Comparison of ENCODE assay signal across 21 cellular contexts in the genomic region with DNA sequence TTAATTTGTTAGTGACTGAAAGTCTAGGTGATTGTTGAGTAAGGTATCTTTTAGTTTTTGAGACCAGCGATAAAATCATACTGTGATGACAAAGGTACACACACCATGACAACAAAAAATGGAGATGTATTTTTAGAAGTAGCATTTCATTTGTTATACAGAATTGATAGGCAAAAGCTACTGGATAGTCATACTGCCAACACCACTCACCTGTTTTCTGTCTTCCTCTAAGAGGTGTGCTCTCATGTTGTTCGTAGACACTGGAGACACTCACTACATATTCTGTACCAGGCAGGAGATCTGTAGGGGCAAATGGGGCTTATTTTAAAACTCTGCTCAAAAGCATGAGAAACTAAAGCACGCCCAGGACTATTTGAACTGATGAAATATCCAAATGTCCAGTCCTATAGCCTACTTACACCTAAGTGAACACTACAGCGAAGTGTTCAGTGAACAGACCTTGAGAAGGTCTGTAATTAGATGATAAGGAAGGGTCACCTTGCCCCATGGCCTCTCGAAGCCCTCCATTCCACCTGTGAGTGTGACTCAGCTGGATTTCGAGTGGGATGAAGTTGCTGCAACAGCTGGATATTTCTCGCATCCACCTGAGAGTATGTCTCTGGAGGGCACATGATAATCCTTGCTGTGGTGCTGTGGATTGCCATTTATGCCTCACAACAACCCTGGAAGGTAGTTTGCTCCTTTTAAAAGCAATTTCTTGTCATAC. TPM values are rescaled to one million over a fixed set of nuclear protein-coding genes. Genes with fewer than 3 reads are reported as not detected.
A peak's percentile ranks its signal among the peaks of the same experiment; 100 is the strongest.
DNase-seq lines count a peak whose midpoint lies in the region; ATAC-seq, FAIRE-seq and TF ChIP-seq lines count a peak whose summit lies in the region.
"Had no signal": no experiment of that assay in that cellular context is flagged by ENCODE, and none has a peak within 500 bp of the region (broad histone marks: within the 10 kb centered on the region; RNA-seq: fewer than 3 reads in every experiment).

No MANE protein-coding gene starts in this region.

- H3K4me3 ChIP-seq in HepG2 (replicated peaks in 1 of 3; ENCODE audit: insufficient read depth in 1 of 3, low read depth in 2 of 3, low read length in 3 of 3) (no peak overlapping the region), right lobe of liver (no peak overlapping the region), K562 (no peak overlapping the region), iPS-20b (ENCODE audit: low read length) (no peak overlapping the region), thyroid gland (replicated peaks in 1 of 3) (no peak overlapping the region), psoas muscle (no peak overlapping the region)
- H3K4me3 ChIP-seq: BLaER1, GM12878, PC-9 had no signal

- BruUV-seq in HepG2 (replicated peaks; lab: Mats Ljungman, UMichigan) (no TSS peak), K562 (replicated peaks; lab: Mats Ljungman, UMichigan) (no TSS peak)

- TF ChIP-seq POLR2A in HepG2 (IDR thresholded peaks at IDR 0.05; ENCODE audit: insufficient read depth in 1 of 2, low read depth in 2 of 2, low read length in 2 of 2) (peak; percentile 48 to 51; a peak in 3 of 4 replicates), right lobe of liver (IDR thresholded peaks at IDR 0.05) (no peak), K562 (conservative IDR thresholded peaks at IDR 0.05) (no peak), thyroid gland (IDR thresholded peaks at IDR 0.05) (no peak)

- H3K27me3 ChIP-seq in HepG2 (ENCODE audit: control insufficient read depth in 1 of 2, insufficient read depth in 2 of 2, low read length in 2 of 2) (no peaks in the 10 kb centered on the region), right lobe of liver (no peaks in the 10 kb centered on the region), K562 (ENCODE audit: control insufficient read depth in 2 of 2, insufficient read depth in 2 of 2, low read length in 2 of 2) (no peaks in the 10 kb centered on the region), iPS-20b (ENCODE audit: insufficient read depth, low read length) (no peaks in the 10 kb centered on the region), thyroid gland (no peaks in the 10 kb centered on the region), psoas muscle (ENCODE audit: insufficient read depth in 3 of 3, low read length in 2 of 3) (no peaks in the 10 kb centered on the region)
- H3K27me3 ChIP-seq: BLaER1 had no signal

- H3K27ac ChIP-seq in HepG2 (ENCODE audit: extremely low read length, insufficient read depth, low read length) (peak overlapping the region; percentile 27), right lobe of liver (no peak overlapping the region), K562 (ENCODE audit: extremely low read depth, low read depth, low read length) (no peak overlapping the region), iPS-20b (ENCODE audit: low read length) (peak overlapping the region; percentile 0), thyroid gland (no peak overlapping the region), psoas muscle (no peak overlapping the region)
- H3K27ac ChIP-seq: BLaER1, KMS-11, PC-9, RWPE1 had no signal

- H3K9me3 ChIP-seq in HepG2 (ENCODE audit: low read length) (no peaks in the 10 kb centered on the region), right lobe of liver (no peaks in the 10 kb centered on the region), K562 (replicated peaks; ENCODE audit: control insufficient read depth, insufficient read depth, low read depth, low read length) (no peaks in the 10 kb centered on the region), iPS-20b (ENCODE audit: insufficient read depth, low read depth, low read length) (no peaks in the 10 kb centered on the region), thyroid gland (no peaks in the 10 kb centered on the region), psoas muscle (no peaks in the 10 kb centered on the region)
- H3K9me3 ChIP-seq: BLaER1 had no signal

- CTCF ChIA-PET in HepG2 (lab: Yijun Ruan, JAX; ENCODE audit: low intra/inter-chr PET ratio, low total read pairs), result no interaction called here
- CTCF ChIA-PET in K562 (lab: Yijun Ruan, JAX; ENCODE audit: low intra/inter-chr PET ratio), result no interaction called here

- H3K79me2 ChIP-seq in HepG2 (ENCODE audit: insufficient read depth, low read length) (no peaks in the 10 kb centered on the region), K562 (ENCODE audit: control insufficient read depth, insufficient read depth, low read length) (no peaks in the 10 kb centered on the region)

- H3K9me1 ChIP-seq in K562 (ENCODE audit: control insufficient read depth, insufficient read depth, low read length), result no peaks in the 10 kb centered on the region

- peaks cover 51 to 88% of the 10 kb centered on the region in 2 experiments for H3K36me3 ChIP-seq in HepG2 (replicated peaks in 1 of 2; ENCODE audit: control insufficient read depth in 1 of 2, insufficient read depth in 2 of 2, low read length in 2 of 2)
- H3K36me3 ChIP-seq in right lobe of liver, result peaks cover 12 to 100% (median 54%) of the 10 kb centered on the region in 4 donors
- H3K36me3 ChIP-seq in K562 (ENCODE audit: control insufficient read depth, insufficient read depth, low read length), result no peaks in the 10 kb centered on the region
- H3K36me3 ChIP-seq in iPS-20b (ENCODE audit: insufficient read depth, low read depth, low read length), result peaks cover 69% of the 10 kb centered on the region
- H3K36me3 ChIP-seq in thyroid gland, result no peaks in the 10 kb centered on the region
- H3K36me3 ChIP-seq in psoas muscle (ENCODE audit: insufficient read depth in 1 of 2, low read depth in 1 of 2), result peaks cover 0 to 44% of the 10 kb centered on the region in 2 donors
- H3K36me3 ChIP-seq: BLaER1 had no signal

- no peaks in the 10 kb centered on the region for H3K4me1 ChIP-seq in HepG2 (ENCODE audit: insufficient read depth, low read length)
- no peaks in the 10 kb centered on the region for H3K4me1 ChIP-seq in right lobe of liver
- H3K4me1 ChIP-seq in K562 (replicated peaks in 1 of 2; ENCODE audit: control insufficient read depth in 2 of 2, insufficient read depth in 2 of 2, low read length in 2 of 2), result peaks cover 0 to 5% of the 10 kb centered on the region in 2 experiments; a peak in 2 of 5 replicates
- H3K4me1 ChIP-seq in iPS-20b (ENCODE audit: insufficient read depth, low read length), result peaks cover 13% of the 10 kb centered on the region; the same call in 1 of the 2 replicates
- H3K4me1 ChIP-seq in thyroid gland, result no peaks in the 10 kb centered on the region
- H3K4me1 ChIP-seq in psoas muscle, result no peaks in the 10 kb centered on the region
- H3K4me1 ChIP-seq: BLaER1 had no signal

- H2AFZ ChIP-seq in HepG2 (ENCODE audit: low read length) (no peak overlapping the region), K562 (ENCODE audit: low read depth, low read length) (no peak overlapping the region)
- H2AFZ ChIP-seq: PC-9 had no signal

- TF ChIP-seq CTCF in HepG2 (CRISPR knock-in tag; IDR thresholded peaks at IDR 0.05) (no peak), right lobe of liver (IDR thresholded peaks at IDR 0.05) (no peak), K562 (IDR thresholded peaks at IDR 0.05 in 2 of 3, conservative IDR thresholded peaks at IDR 0.05 in 1 of 3; ENCODE audit: insufficient read depth in 2 of 3, low read depth in 1 of 3, low read length in 3 of 3) (no peak), thyroid gland (IDR thresholded peaks at IDR 0.05) (no peak), psoas muscle (IDR thresholded peaks at IDR 0.05) (no peak)

- POLR2A ChIA-PET in HepG2 (lab: Yijun Ruan, JAX), result interaction anchor here (1.0 kb wide), 1 partner anchor 12 kb away, joined by 3 read pairs; no protein-coding TSS in a partner anchor
- POLR2A ChIA-PET in K562 (lab: Yijun Ruan, JAX), result interaction anchor here (0.6 kb wide), 1 partner anchor 51 kb away, joined by 3 read pairs; no protein-coding TSS in a partner anchor

- peaks cover 24% of the 10 kb centered on the region for H4K20me1 ChIP-seq in HepG2 (ENCODE audit: insufficient read depth, low read length)
- H4K20me1 ChIP-seq in K562 (replicated peaks; ENCODE audit: control insufficient read depth, insufficient read depth, low read length), result no peaks in the 10 kb centered on the region
- H4K20me1 ChIP-seq: BLaER1 had no signal

- intact Hi-C loops in HepG2 (cut with micrococcal nuclease; ENCODE audit: unreplicated experiment), result no loop called here
- intact Hi-C loops in right lobe of liver (cut with DNase I), result no loop called here
- intact Hi-C loops in K562 (cut with micrococcal nuclease), result no loop called here
- intact Hi-C loops in thyroid gland (cut with DNase I), result no loop called here
- intact Hi-C loops in psoas muscle (cut with DNase I), result no loop called here

- DNase-seq in HepG2 (ENCODE audit: low spot score) (no peak), right lobe of liver (no peak), K562 (ENCODE audit: extremely low read depth in 1 of 4, low spot score in 3 of 4) (peak in 2 of 4 experiments; percentile 13 to 63), thyroid gland (no peak), psoas muscle (no peak), NCI-H748 (lab: John Stamatoyannopoulos, UW; ENCODE audit: unreplicated experiment) (no peak)
- DNase-seq: CD4-positive, alpha-beta memory T cell; DMS153; EL; NCI-H1417 treated with DMSO at 0.1 percent for 48 hours; NCI-H1930; NCI-H345; NCI-H524 treated with DMSO at 0.1 percent for 48 hours; PC-9 had no signal

- in situ Hi-C loops in HepG2 (cut with HindIII; ENCODE audit: extremely low pct_ligation_motif_present, low pct_unique_long_range_greater_than_20kb) (no loop called here), K562 (cut with MboI) (no loop called here)

- TF ChIP-seq RAD21 in HepG2 (CRISPR knock-in tag; IDR thresholded peaks at IDR 0.05) (no peak; the same call in 1 of the 2 replicates), K562 (CRISPR knock-in tag; conservative IDR thresholded peaks at IDR 0.05 in 1 of 2, IDR thresholded peaks at IDR 0.05 in 1 of 2) (no peak)

- over 99% methylated on average over 7 of the region's 7 CpGs for WGBS in HepG2 (ENCODE audit: low lambda C conversion rate)
- WGBS in right lobe of liver (ENCODE audit: insufficient coverage, low coverage, low lambda C conversion rate, missing lambda C conversion rate), result 94% methylated on average over 4 of the region's 7 CpGs
- WGBS in K562 (ENCODE audit: insufficient coverage, low coverage, missing lambda C conversion rate), result 42% methylated on average over 7 of the region's 7 CpGs
- whole genome bisulfite sequencing in thyroid gland, 2 donors, result 87 to 89% methylated on average over 7 of the region's 7 CpGs
- WGBS in psoas muscle, 3 donors, result 89 to 95% (median 94%) methylated on average over 7 of the region's 7 CpGs

- H3K9ac ChIP-seq in HepG2 (ENCODE audit: insufficient read depth, low read depth, low read length), result no peak overlapping the region
- H3K9ac ChIP-seq in K562 (ENCODE audit: insufficient read depth in 1 of 2, low read depth in 2 of 2, low read length in 2 of 2), result no peak overlapping the region
- no peak overlapping the region for H3K9ac ChIP-seq in iPS-20b (ENCODE audit: low read depth, low read length)
- H3K9ac ChIP-seq: BLaER1, KMS-11 had no signal

- FAIRE-seq in HepG2 (lab: Jason Lieb, UNC) (no peak), K562 (lab: Jason Lieb, UNC) (peak; percentile 63)
- FAIRE-seq: GM12878, H54 had no signal

- TF ChIP-seq EP300 in HepG2 (IDR thresholded peaks at IDR 0.05; ENCODE audit: low read depth in 2 of 2, low read length in 2 of 2) (no peak), HepG2 (CRISPR knock-in tag; IDR thresholded peaks at IDR 0.05; ENCODE audit: borderline replicate concordance) (no peak), K562 (IDR thresholded peaks at IDR 0.05; ENCODE audit: low read length) (no peak)

- H3K4me2 ChIP-seq in HepG2 (ENCODE audit: low read depth, low read length) (no peak overlapping the region), K562 (ENCODE audit: insufficient read depth, low read length) (peak overlapping the region; percentile 49)
- H3K4me2 ChIP-seq: BLaER1, KMS-11, PC-9 had no signal

- peak; percentile 3 for ATAC-seq in HepG2
- ATAC-seq in right lobe of liver, result no peak
- ATAC-seq in K562, result peak; percentile 81
- ATAC-seq in psoas muscle, result no peak
- ATAC-seq in GM18517 (IDR thresholded peaks at IDR 0.05; ENCODE audit: unreplicated experiment), result no peak
- ATAC-seq: GM12878 had no signal

RNA-seq across cellular contexts. Expression of a gene that starts 47.7 kb away (rescaled TPM):
- total RNA-seq in HepG2 (2016; rRNA removed; fragmentation: Illumina TruSeq; extraction: Trizol) (1,029 and 1,847 TPM in 2 replicates), right lobe of liver (1,000 to 10,000 TPM in 5 of 6 experiments, 100 to 1,000 TPM in 1; 938 to 2,279 (median 1,324) TPM), K562 (2014; rRNA removed) (9.9 and 11.8 TPM in 2 replicates), K562 (2014; rRNA removed; fragmentation: Illumina TruSeq; extraction: Trizol) (7.9 and 8.0 TPM in 2 replicates), K562 (2015; rRNA removed; fragmentation: Illumina TruSeq; extraction: Trizol) (9.6 and 11.7 TPM in 2 replicates), K562 (2021) (18.2 and 19.1 TPM in 2 replicates), thyroid gland (100 to 1,000 TPM in 2 of 4 donors, 10 to 100 TPM in 2; 89.1 to 312 (median 156) TPM), psoas muscle (10 to 100 TPM; 21.3 to 64.3 (median 41.7) TPM)
- total RNA-seq in HepG2 (2016; cell fraction: cytosol; rRNA removed; fragmentation: Illumina TruSeq; extraction: Trizol; ENCODE audit: low read depth), result 126 and 147 TPM in 2 replicates
- 854 and 1,853 TPM in 2 replicates for total RNA-seq in HepG2 (2016; cell fraction: insoluble cytoplasmic fraction; rRNA removed; fragmentation: Illumina TruSeq; extraction: Trizol)
- 296 and 350 TPM in 2 replicates for total RNA-seq in HepG2 (2016; cell fraction: membrane; rRNA removed; fragmentation: Illumina TruSeq; extraction: Trizol)
- total RNA-seq in HepG2 (2016; cell fraction: nucleus; rRNA removed; fragmentation: Illumina TruSeq; extraction: Trizol), result 2,550 and 3,138 TPM in 2 replicates
- polyA plus RNA-seq in HepG2 (2011; rRNA removed) (6,471 and 8,294 TPM in 2 replicates), K562 (2011; rRNA removed) (3.6 and 15.6 TPM in 2 replicates), K562 (2014; fragmentation: Illumina TruSeq; extraction: Trizol) (13.0 and 17.0 TPM in 2 replicates), K562 (2014; fragmentation: Nextera tagmentation; extraction: Ambion mirVana) (10 to 100 TPM; 10.2 to 11.2 TPM), K562 (2014; rRNA removed) (7.4 and 11.8 TPM in 2 replicates), psoas muscle (10 to 100 TPM; 16.0 to 44.2 (median 40.3) TPM)
- 5,228 and 6,020 TPM in 2 replicates for polyA plus RNA-seq in HepG2 (2011; cell fraction: cytosol; rRNA removed)
- polyA plus RNA-seq in HepG2 (2011; cell fraction: nucleus; rRNA removed), result 7,071 and 7,329 TPM in 2 replicates
- polyA plus RNA-seq in HepG2 (2012), result 6,919 and 7,291 TPM in 2 replicates
- 105 and 116 TPM in 2 replicates for polyA plus RNA-seq in HepG2 (2016; cell fraction: cytosol; fragmentation: Illumina TruSeq; extraction: Trizol; ENCODE audit: low read depth)
- polyA plus RNA-seq in HepG2 (2016; cell fraction: insoluble cytoplasmic fraction; fragmentation: Illumina TruSeq; extraction: Trizol; ENCODE audit: low read depth), result 930 and 1,012 TPM in 2 replicates
- 206 and 247 TPM in 2 replicates for polyA plus RNA-seq in HepG2 (2016; cell fraction: membrane; fragmentation: Illumina TruSeq; extraction: Trizol; ENCODE audit: low read depth)
- polyA plus RNA-seq in HepG2 (2016; cell fraction: nucleus; fragmentation: Illumina TruSeq; extraction: Trizol; ENCODE audit: insufficient read depth, low read depth), result 3,833 and 4,011 TPM in 2 replicates
- polyA minus RNA-seq in HepG2 (2011; rRNA and poly(A)+ RNA removed; ENCODE audit: low replicate concordance), result 4.7 and 8,343 TPM in 2 replicates
- 6,416 and 9,415 TPM in 2 replicates for polyA minus RNA-seq in HepG2 (2011; cell fraction: cytosol; rRNA and poly(A)+ RNA removed)
- polyA minus RNA-seq in HepG2 (2011; cell fraction: nucleus; rRNA and poly(A)+ RNA removed), result 5,814 and 6,553 TPM in 2 replicates
- 74.3 and 88.7 TPM in 2 replicates for total RNA-seq in K562 (2011; cell fraction: chromatin; rRNA removed; ENCODE audit: low replicate concordance)
- 48.4 and 49.6 TPM in 2 replicates for total RNA-seq in K562 (2011; cell fraction: nucleolus; rRNA removed)
- total RNA-seq in K562 (2011; cell fraction: nucleoplasm; rRNA removed), result 56.4 and 73.1 TPM in 2 replicates
- polyA plus RNA-seq in K562 (2011; cell fraction: cytosol; rRNA removed), result 4.5 and 12.3 TPM in 2 replicates
- polyA plus RNA-seq in K562 (2011; cell fraction: nucleus; rRNA removed), result 4.1 and 23.4 TPM in 2 replicates
- 24.4 and 71.0 TPM in 2 replicates for polyA plus RNA-seq in K562 (2012)
- polyA minus RNA-seq in K562 (2011; rRNA and poly(A)+ RNA removed), result 8.7 and 31.7 TPM in 2 replicates
- 28.9 and 42.8 TPM in 2 replicates for polyA minus RNA-seq in K562 (2011; cell fraction: cytosol; rRNA and poly(A)+ RNA removed)
- 2.9 and 8.5 TPM in 2 replicates for polyA minus RNA-seq in K562 (2011; cell fraction: nucleus; rRNA and poly(A)+ RNA removed)
- total RNA-seq: CD4-positive, alpha-beta memory T cell had no signal

Comparison
In these comparisons a context has a peak if more than half of its experiments do, and no peak if none do; other contexts are left out.
1. ATAC-seq: peak in HepG2 (single experiment) and K562 (single experiment); none in right lobe of liver (0 of 4), psoas muscle (0 of 4) and GM18517 (single experiment).
2. H3K27ac ChIP-seq: peak in HepG2 (single experiment) and iPS-20b (single experiment); none in right lobe of liver (0 of 3), K562 (single experiment), thyroid gland (0 of 3) and psoas muscle (single experiment).
3. POLR2A ChIP-seq: peak in HepG2 (2 of 2); none in right lobe of liver (single experiment), K562 (single experiment) and thyroid gland (0 of 2).